ENCODE assay signal across 8 cellular contexts in genomic region chr17:68205808-68206563, GRCh38. TPM values are rescaled to one million over a fixed set of nuclear protein-coding genes. Genes with fewer than 3 reads are reported as not detected.
DNase-seq lines count a peak whose midpoint lies in the region; ATAC-seq and TF ChIP-seq lines count a peak whose summit lies in the region.
"Not testable (repeated sequence)": the region's sequence is repeated elsewhere in the genome, so short reads cannot be mapped to it uniquely, and the experiment has no call there.

No MANE protein-coding gene starts in this region.

- H3K4me1 Mint-ChIP-seq in activated B cell treated with CpG ODN at 0.5 μM for 24 hours = peaks cover 42% of the 10 kb centered on the region

- H3K36me3 Mint-ChIP-seq in activated B cell treated with CpG ODN at 0.5 μM for 24 hours (ENCODE audit: low read depth) = peaks cover 33% of the 10 kb centered on the region

- H3K27ac Mint-ChIP-seq in activated B cell treated with CpG ODN at 0.5 μM for 24 hours = peak overlapping the region; percentile 89

- CTCF ChIA-PET in activated B cell treated with CpG ODN at 0.5 μM for 24 hours (lab: Charles Lee) = interaction anchor here (1.2 to 3.3 kb wide), 9 partner anchors 20 to 193 kb away, joined by 3 to 19 read pairs (median 7); partner anchors contain the start of gene AMZ2

- H3K9me3 Mint-ChIP-seq in activated B cell treated with CpG ODN at 0.5 μM for 24 hours = not testable (repeated sequence)

- peak overlapping the region; percentile 89 for H3K4me3 Mint-ChIP-seq in activated B cell treated with CpG ODN at 0.5 μM for 24 hours

- peak overlapping the region; percentile 80 for H3K4me3 ChIP-seq in choroid plexus epithelial cell (ENCODE audit: low read depth, low read length)

- not testable (repeated sequence) for TF ChIP-seq CTCF in activated B cell treated with CpG ODN at 0.5 μM for 24 hours (IDR thresholded peaks at IDR 0.05); choroid plexus epithelial cell (conservative IDR thresholded peaks at IDR 0.05; ENCODE audit: low read depth, low read length)

- ATAC-seq in GM19043 (IDR thresholded peaks at IDR 0.05; ENCODE audit: low read depth, unreplicated experiment) = peak; percentile 22
- peak; percentile 27 for ATAC-seq in HG02970 (IDR thresholded peaks at IDR 0.05; ENCODE audit: low FRiP score, unreplicated experiment)
- peak; percentile 45 for ATAC-seq in activated B cell treated with CpG ODN at 0.5 μM for 24 hours (ENCODE audit: low read depth)
- ATAC-seq in sciatic nerve = peak; percentile 37

- DNase-seq in Ammon's horn (ENCODE audit: low spot score) (peak; percentile 48), NCI-H1417 (lab: John Stamatoyannopoulos, UW) (peak in 2 of 3 experiments; percentile 76), activated B cell treated with CpG ODN at 0.5 μM for 24 hours (peak; percentile 48), choroid plexus epithelial cell (ENCODE audit: low read depth) (peak; percentile 15), inferior parietal cortex (ENCODE audit: extremely low spot score) (peak; percentile 32)
- DNase-seq in sciatic nerve (ENCODE audit: low spot score) = not testable (repeated sequence)

- POLR2A ChIA-PET in activated B cell treated with CpG ODN at 0.5 μM for 24 hours (lab: Charles Lee) = interaction anchor here (0.7 to 8.5 kb wide), 24 partner anchors 8 to 255 kb away, joined by 3 to 145 read pairs (median 5); partner anchors contain the start of genes AMZ2, ARSG, SLC16A6 and WIPI1

- intact Hi-C loops in activated B cell treated with CpG ODN at 0.5 μM for 24 hours (cut with micrococcal nuclease) = loop anchor here (1.0 to 10.0 kb wide), 8 partner anchors 31 to 391 kb away; partner anchors contain the start of gene WIPI1
- intact Hi-C loops in sciatic nerve (cut with DNase I) = not testable (repeated sequence)

- H3K27me3 Mint-ChIP-seq in activated B cell treated with CpG ODN at 0.5 μM for 24 hours = not testable (repeated sequence)

RNA-seq across cellular contexts. Expression of gene AMZ2, which starts 41.9 kb away (rescaled TPM):
- 42.1 and 55.4 TPM in 2 replicates for total RNA-seq in activated B cell treated with CpG ODN at 0.5 μM for 24 hours
- 62.1 TPM for total RNA-seq in sciatic nerve
